8 cellular contexts compared by ENCODE assay signal in the genomic region with DNA sequence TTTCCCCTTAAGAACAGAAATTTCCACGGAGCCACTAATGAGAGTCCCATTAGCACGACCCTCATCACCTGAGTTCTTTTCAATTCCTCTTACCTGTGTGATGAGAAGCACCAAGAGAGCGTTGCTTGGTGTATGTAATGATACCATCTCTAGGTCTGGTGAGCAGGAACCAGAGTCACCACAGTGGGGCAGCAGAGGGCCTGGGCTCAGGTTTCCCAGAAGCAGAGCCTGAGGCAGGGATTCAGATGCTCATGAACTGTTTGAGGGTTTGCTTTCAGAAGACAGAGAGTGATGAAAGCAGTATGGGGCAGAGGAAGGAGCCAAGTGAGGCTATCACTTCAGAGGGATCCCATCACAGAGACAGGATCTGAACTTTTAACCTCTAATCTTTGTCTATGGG. TPM values are rescaled to one million over a fixed set of nuclear protein-coding genes. Genes with fewer than 3 reads are reported as not detected.
DNase-seq lines count a peak whose midpoint lies in the region; FAIRE-seq and TF ChIP-seq lines count a peak whose summit lies in the region.

No MANE protein-coding gene starts in this region.

- CTCF ChIA-PET in A673 (lab: Charles Lee) = no interaction called here

- dilution Hi-C loops in keratinocyte (cut with MboI; ENCODE audit: extremely low pct_ligation_motif_present, low sequenced_read_pairs) = no loop called here

- H3K9me1 ChIP-seq in keratinocyte (ENCODE audit: control insufficient read depth, extremely low read depth, insufficient read depth, low read length) = peaks cover 7% of the 10 kb centered on the region

- no peaks in the 10 kb centered on the region for H3K27me3 ChIP-seq in A673 (replicated peaks; ENCODE audit: insufficient read depth, low read depth, low read length, poor library complexity)
- H3K27me3 ChIP-seq in keratinocyte (ENCODE audit: control insufficient read depth, extremely low read depth, insufficient read depth, low read length) = no peaks in the 10 kb centered on the region

- POLR2A ChIA-PET in A673 (lab: Charles Lee; ENCODE audit: low non-redundant PET) = no interaction called here

- TF ChIP-seq CTCF in A673 (conservative IDR thresholded peaks at IDR 0.05; ENCODE audit: low read depth, low read length) (peak; percentile 48), keratinocyte (optimal IDR thresholded peaks at IDR 0.05 in 1 of 3, IDR thresholded peaks at IDR 0.05 in 1 of 3, conservative IDR thresholded peaks at IDR 0.05 in 1 of 3; ENCODE audit: extremely low read depth in 1 of 3, insufficient read depth in 2 of 3, low read length in 3 of 3) (peak; percentile 21 to 47 (median 38))

- H3K4me1 ChIP-seq in A673 (ENCODE audit: insufficient read depth, low read length, poor library complexity, severe bottlenecking) (peaks cover 3% of the 10 kb centered on the region), keratinocyte (ENCODE audit: control insufficient read depth, extremely low read depth, insufficient read depth, low read length) (peaks cover 22% of the 10 kb centered on the region)

- H3K79me2 ChIP-seq in keratinocyte (ENCODE audit: control insufficient read depth, insufficient read depth, low read length) = no peaks in the 10 kb centered on the region

- H3K4me2 ChIP-seq in keratinocyte (ENCODE audit: control insufficient read depth, extremely low read depth, insufficient read depth, low read depth, low read length) = no peak overlapping the region

- no peak overlapping the region for H3K4me3 ChIP-seq in A673 (ENCODE audit: low read depth, low read length, poor library complexity, severe bottlenecking)
- no peak overlapping the region for H3K4me3 ChIP-seq in keratinocyte (ENCODE audit: control insufficient read depth in 2 of 3, extremely low read depth in 1 of 3, insufficient read depth in 2 of 3, low read depth in 1 of 3, low read length in 3 of 3)

- H3K27ac ChIP-seq in A673 (ENCODE audit: low read depth, low read length, poor library complexity, severe bottlenecking) = no peak overlapping the region
- H3K27ac ChIP-seq in keratinocyte (ENCODE audit: control insufficient read depth, insufficient read depth, low read length) = no peak overlapping the region

- no peak for FAIRE-seq in keratinocyte (lab: Jason Lieb, UNC)

- H3K9ac ChIP-seq in keratinocyte (ENCODE audit: control insufficient read depth, extremely low read depth, insufficient read depth, low read length) = no peak overlapping the region

- BruUV-seq in A673 (replicated peaks; lab: Mats Ljungman, UMichigan) = no TSS peak

- intact Hi-C loops in A673 (cut with micrococcal nuclease; ENCODE audit: unreplicated experiment) = no loop called here

- no peak overlapping the region for H2AFZ ChIP-seq in keratinocyte (ENCODE audit: control insufficient read depth, low read length)

- H4K20me1 ChIP-seq in keratinocyte (ENCODE audit: control insufficient read depth, extremely low read depth, insufficient read depth, low read length) = peaks cover 3% of the 10 kb centered on the region

- H3K36me3 ChIP-seq in A673 (ENCODE audit: insufficient read depth, low read length, poor library complexity, severe bottlenecking) (no peaks in the 10 kb centered on the region), keratinocyte (ENCODE audit: control insufficient read depth in 2 of 2, extremely low read depth in 1 of 2, insufficient read depth in 2 of 2, low read length in 2 of 2) (no peaks in the 10 kb centered on the region)

- H3K9me3 ChIP-seq in A673 (ENCODE audit: low read depth, low read length, poor library complexity, severe bottlenecking) (no peaks in the 10 kb centered on the region), keratinocyte (ENCODE audit: control insufficient read depth, low read depth, low read length) (no peaks in the 10 kb centered on the region)

- DNase-seq in A673 (ENCODE audit: low spot score) = peak; percentile 53
- peak; percentile 34 for DNase-seq in HT1080 (ENCODE audit: low read depth)
- peak; percentile 76 for DNase-seq in activated CD4-positive, alpha-beta T cell treated with anti-CD3 and anti-CD28 coated beads for 48 hours
- DNase-seq in keratinocyte (ENCODE audit: low read depth, low spot score) = no peak
- DNase-seq in cortex of kidney (lab: John Stamatoyannopoulos, UW) = no peak
- no peak for DNase-seq in T1000 (lab: John Stamatoyannopoulos, UW)
- no peak for DNase-seq in effector CD4-positive, alpha-beta T cell
- no peak for DNase-seq in SKM-1 (lab: John Stamatoyannopoulos, UW; ENCODE audit: unreplicated experiment)

RNA-seq across cellular contexts. Expression of gene PTPRH, which starts 3.1 kb away (rescaled TPM):
- total RNA-seq in A673 (2021) = 0.17 and 0.55 TPM in 2 replicates
- total RNA-seq in HT1080 (2014; rRNA removed; shearing (Covaris generic)) = 0.39 TPM in 1 of 2 replicates, not detected in the other
- 0.51 and 1.7 TPM in 2 replicates for polyA plus RNA-seq in HT1080 (2015; cell fraction: cytosol; rRNA removed)
- 1.8 and 1.9 TPM in 2 replicates for polyA plus RNA-seq in HT1080 (2015; cell fraction: nucleus; rRNA removed)
- polyA plus RNA-seq in keratinocyte = 0.06 to 0.17 TPM (median 0.09 TPM) in 3 replicates
- 0.55 TPM for polyA plus RNA-seq in keratinocyte (2011; ENCODE audit: low read depth)
- 0.02 and 0.12 TPM in 2 replicates for polyA plus RNA-seq in keratinocyte (2011; cell fraction: cytosol; rRNA removed)
- polyA plus RNA-seq in keratinocyte (2011; cell fraction: nucleus; rRNA removed) = 0.08 and 0.27 TPM in 2 replicates
- polyA plus RNA-seq in keratinocyte (2012; ENCODE audit: low replicate concordance) = 0.15 and 0.20 TPM in 2 replicates
- 0.38 to 1.1 TPM in 2 of 3 replicates, not detected in the other for polyA minus RNA-seq in keratinocyte
- not detected for polyA minus RNA-seq in keratinocyte (2011; cell fraction: cytosol; rRNA and poly(A)+ RNA removed)
- polyA minus RNA-seq in keratinocyte (2011; cell fraction: nucleus; rRNA and poly(A)+ RNA removed) = 0.47 and 1.3 TPM in 2 replicates

RNA-seq across cellular contexts. Expression of gene TMEM86B, which starts 16.1 kb away (rescaled TPM):
- total RNA-seq in A673 (2021) = 4.8 and 6.1 TPM in 2 replicates
- 1.7 and 1.8 TPM in 2 replicates for total RNA-seq in HT1080 (2014; rRNA removed; shearing (Covaris generic))
- 2.5 and 2.7 TPM in 2 replicates for polyA plus RNA-seq in HT1080 (2015; cell fraction: cytosol; rRNA removed)
- polyA plus RNA-seq in HT1080 (2015; cell fraction: nucleus; rRNA removed) = 9.6 and 15.3 TPM in 2 replicates
- polyA plus RNA-seq in keratinocyte = 0.60 to 0.88 TPM (median 0.68 TPM) in 3 replicates
- polyA plus RNA-seq in keratinocyte (2011; ENCODE audit: low read depth) = 1.1 TPM
- 0.24 and 0.49 TPM in 2 replicates for polyA plus RNA-seq in keratinocyte (2011; cell fraction: cytosol; rRNA removed)
- 3.4 and 4.6 TPM in 2 replicates for polyA plus RNA-seq in keratinocyte (2011; cell fraction: nucleus; rRNA removed)
- polyA plus RNA-seq in keratinocyte (2012; ENCODE audit: low replicate concordance) = 1.0 and 2.2 TPM in 2 replicates
- polyA minus RNA-seq in keratinocyte = 0.99 to 3.9 TPM (median 1.2 TPM) in 3 replicates
- polyA minus RNA-seq in keratinocyte (2011; cell fraction: cytosol; rRNA and poly(A)+ RNA removed) = not detected
- polyA minus RNA-seq in keratinocyte (2011; cell fraction: nucleus; rRNA and poly(A)+ RNA removed) = 1.7 and 2.6 TPM in 2 replicates

RNA-seq across cellular contexts. Expression of gene SYT5, which starts 32.4 kb away (rescaled TPM):
- 0.28 TPM in 1 of 2 replicates, not detected in the other for total RNA-seq in A673 (2021)
- not detected in 2 replicates for total RNA-seq in HT1080 (2014; rRNA removed; shearing (Covaris generic))
- not detected in 2 replicates for polyA plus RNA-seq in HT1080 (2015; cell fraction: cytosol; rRNA removed)
- 0.31 TPM in 1 of 2 replicates, not detected in the other for polyA plus RNA-seq in HT1080 (2015; cell fraction: nucleus; rRNA removed)
- polyA plus RNA-seq in keratinocyte = 0.05 to 0.39 TPM (median 0.33 TPM) in 3 replicates
- polyA plus RNA-seq in keratinocyte (2011; ENCODE audit: low read depth) = 4.9 TPM
- polyA plus RNA-seq in keratinocyte (2011; cell fraction: cytosol; rRNA removed) = 0.24 and 0.27 TPM in 2 replicates
- 0.15 and 0.78 TPM in 2 replicates for polyA plus RNA-seq in keratinocyte (2011; cell fraction: nucleus; rRNA removed)
- polyA plus RNA-seq in keratinocyte (2012; ENCODE audit: low replicate concordance) = 1.1 and 1.4 TPM in 2 replicates
- polyA minus RNA-seq in keratinocyte = not detected in 3 replicates
- not detected for polyA minus RNA-seq in keratinocyte (2011; cell fraction: cytosol; rRNA and poly(A)+ RNA removed)
- 0.21 and 0.47 TPM in 2 replicates for polyA minus RNA-seq in keratinocyte (2011; cell fraction: nucleus; rRNA and poly(A)+ RNA removed)

RNA-seq across cellular contexts. Expression of gene DNAAF3, which starts 46.0 kb away (rescaled TPM):
- 4.2 and 9.1 TPM in 2 replicates for total RNA-seq in A673 (2021)
- total RNA-seq in HT1080 (2014; rRNA removed; shearing (Covaris generic)) = 2.0 and 2.2 TPM in 2 replicates
- polyA plus RNA-seq in HT1080 (2015; cell fraction: cytosol; rRNA removed) = 1.2 and 1.8 TPM in 2 replicates
- 0.62 and 2.6 TPM in 2 replicates for polyA plus RNA-seq in HT1080 (2015; cell fraction: nucleus; rRNA removed)
- polyA plus RNA-seq in keratinocyte = 8.5 to 14.3 TPM (median 12.9 TPM) in 3 replicates
- 0.61 TPM for polyA plus RNA-seq in keratinocyte (2011; ENCODE audit: low read depth)
- polyA plus RNA-seq in keratinocyte (2011; cell fraction: cytosol; rRNA removed) = 9.8 and 12.0 TPM in 2 replicates
- polyA plus RNA-seq in keratinocyte (2011; cell fraction: nucleus; rRNA removed) = 7.5 and 9.1 TPM in 2 replicates
- polyA plus RNA-seq in keratinocyte (2012; ENCODE audit: low replicate concordance) = 3.6 and 11.3 TPM in 2 replicates
- polyA minus RNA-seq in keratinocyte = 5.5 to 13.0 TPM (median 6.0 TPM) in 3 replicates
- 7.5 TPM for polyA minus RNA-seq in keratinocyte (2011; cell fraction: cytosol; rRNA and poly(A)+ RNA removed)
- 1.1 and 2.0 TPM in 2 replicates for polyA minus RNA-seq in keratinocyte (2011; cell fraction: nucleus; rRNA and poly(A)+ RNA removed)

RNA-seq across cellular contexts. Expression of gene PPP6R1, which starts 46.4 kb away (rescaled TPM):
- total RNA-seq in A673 (2021) = 103 and 108 TPM in 2 replicates
- 64.6 and 82.5 TPM in 2 replicates for total RNA-seq in HT1080 (2014; rRNA removed; shearing (Covaris generic))
- polyA plus RNA-seq in HT1080 (2015; cell fraction: cytosol; rRNA removed) = 63.1 and 64.1 TPM in 2 replicates
- polyA plus RNA-seq in HT1080 (2015; cell fraction: nucleus; rRNA removed) = 64.0 and 73.1 TPM in 2 replicates
- polyA plus RNA-seq in keratinocyte = 26.7 to 49.7 TPM (median 27.5 TPM) in 3 replicates
- polyA plus RNA-seq in keratinocyte (2011; ENCODE audit: low read depth) = 53.9 TPM
- 25.2 and 42.0 TPM in 2 replicates for polyA plus RNA-seq in keratinocyte (2011; cell fraction: cytosol; rRNA removed)
- polyA plus RNA-seq in keratinocyte (2011; cell fraction: nucleus; rRNA removed) = 53.5 and 58.2 TPM in 2 replicates
- polyA plus RNA-seq in keratinocyte (2012; ENCODE audit: low replicate concordance) = 25.9 and 54.2 TPM in 2 replicates
- 52.8 to 162 TPM (median 69.3 TPM) in 3 replicates for polyA minus RNA-seq in keratinocyte
- 82.3 TPM for polyA minus RNA-seq in keratinocyte (2011; cell fraction: cytosol; rRNA and poly(A)+ RNA removed)
- polyA minus RNA-seq in keratinocyte (2011; cell fraction: nucleus; rRNA and poly(A)+ RNA removed) = 45.9 and 47.5 TPM in 2 replicates

Comparison
In these comparisons a context has a peak if more than half of its experiments do, and no peak if none do; other contexts are left out.
1. DNase-seq: peak in A673 (single experiment), HT1080 (single experiment) and activated CD4-positive, alpha-beta T cell treated with anti-CD3 and anti-CD28 coated beads for 48 hours (single experiment); none in keratinocyte (single experiment), cortex of kidney (single experiment), T1000 (single experiment), effector CD4-positive, alpha-beta T cell (single experiment) and SKM-1 (single experiment).